In the genomic region with DNA sequence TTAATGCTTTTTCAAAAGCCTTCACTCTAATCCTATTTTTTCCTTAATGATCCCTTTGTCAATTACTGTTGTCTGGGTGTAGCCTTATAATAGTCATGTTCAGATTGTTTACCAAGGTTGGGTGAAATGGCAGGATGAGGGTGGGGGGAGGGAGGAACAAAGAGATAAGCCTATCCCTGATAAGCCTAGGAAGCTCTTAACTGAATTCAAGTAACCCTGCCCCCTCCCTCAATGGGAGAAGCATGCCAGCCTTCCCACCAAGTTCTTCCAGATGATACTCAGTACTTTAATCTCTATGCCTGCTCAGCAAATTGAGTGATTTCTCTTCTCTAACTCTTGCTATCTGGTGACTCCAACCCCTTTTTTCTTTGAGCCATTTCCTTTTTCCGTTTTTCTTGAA, we compare ENCODE assay signal across 22 cellular contexts.
DNase-seq lines count a peak whose midpoint lies in the region; ATAC-seq and TF ChIP-seq lines count a peak whose summit lies in the region.
"Had no signal": no experiment of that assay in that cellular context is flagged by ENCODE, and none has a peak within 500 bp of the region (broad histone marks: within the 10 kb centered on the region; RNA-seq: fewer than 3 reads in every experiment).

No MANE protein-coding gene starts in this region.

- no peak overlapping the region for H3K9ac ChIP-seq in rectal smooth muscle tissue (ENCODE audit: low read length)

- no peak for ATAC-seq in GM19035 (IDR thresholded peaks at IDR 0.05; ENCODE audit: unreplicated experiment)
- ATAC-seq: PC-3 had no signal

- H3K4me1 ChIP-seq in hepatocyte (ENCODE audit: insufficient read depth) (no peaks in the 10 kb centered on the region), rectal smooth muscle tissue (ENCODE audit: control insufficient read depth, insufficient read depth, low read length) (peaks cover 20% of the 10 kb centered on the region)
- H3K4me1 ChIP-seq: Caco-2, SJCRH30 had no signal

- peak overlapping the region in 2 of 3 donors; percentile 64 to 82 for H3K27ac Mint-ChIP-seq in IgD-negative memory B cell
- H3K27ac Mint-ChIP-seq: B cell; CD4-positive, CD25-positive, alpha-beta regulatory T cell had no signal

- no peak overlapping the region for H3K4me2 ChIP-seq in hepatocyte

- H3K36me3 Mint-ChIP-seq in IgD-negative memory B cell, result no peaks in the 10 kb centered on the region
- H3K36me3 Mint-ChIP-seq: CD4-positive, CD25-positive, alpha-beta regulatory T cell had no signal

- no peak overlapping the region for H3K4me3 Mint-ChIP-seq in IgD-negative memory B cell
- H3K4me3 Mint-ChIP-seq: B cell; CD4-positive, CD25-positive, alpha-beta regulatory T cell had no signal

- H3K9me3 Mint-ChIP-seq in IgD-negative memory B cell, result peaks cover 1 to 7% (median 6%) of the 10 kb centered on the region in 3 donors

- H3K36me3 ChIP-seq in hepatocyte (replicated peaks; ENCODE audit: insufficient read depth, low read depth), result no peaks in the 10 kb centered on the region
- H3K36me3 ChIP-seq in rectal smooth muscle tissue (ENCODE audit: control insufficient read depth, insufficient read depth, low read length), result no peaks in the 10 kb centered on the region
- H3K36me3 ChIP-seq: SJCRH30 had no signal

- H3K9me2 ChIP-seq in hepatocyte (replicated peaks; ENCODE audit: insufficient read depth), result no peaks in the 10 kb centered on the region

- H3K4me3 ChIP-seq in hepatocyte, result no peak overlapping the region
- H3K4me3 ChIP-seq in rectal smooth muscle tissue (ENCODE audit: low read length), result no peak overlapping the region
- H3K4me3 ChIP-seq: SJCRH30 had no signal

- H3K27me3 ChIP-seq in hepatocyte, result no peaks in the 10 kb centered on the region
- H3K27me3 ChIP-seq in rectal smooth muscle tissue (ENCODE audit: control insufficient read depth, insufficient read depth, low read length), result no peaks in the 10 kb centered on the region
- H3K27me3 ChIP-seq: SJCRH30 had no signal

- peak overlapping the region; percentile 47 for H3K27ac ChIP-seq in hepatocyte
- peak overlapping the region; percentile 76 for H3K27ac ChIP-seq in rectal smooth muscle tissue (ENCODE audit: low read depth, low read length)
- H3K27ac ChIP-seq: RWPE1, SJCRH30 had no signal

- DNase-seq in SK-N-DZ (ENCODE audit: low spot score) (peak; percentile 29), hepatocyte (ENCODE audit: low spot score) (no peak), cortex of kidney (lab: John Stamatoyannopoulos, UW) (no peak)
- no peak for DNase-seq in stimulated activated CD4-positive, alpha-beta T cell treated with anti-CD3 and anti-CD28 coated beads, Interleukin-4, amount 100 ng/mL, for 4 hours
- DNase-seq in stimulated activated CD4-positive, alpha-beta T cell treated with anti-CD3 and anti-CD28 coated beads, Interleukin-15, amount 100 ng/mL, for 24 hours, result no peak
- DNase-seq: Caco-2; CD4-positive, CD25-positive, alpha-beta regulatory T cell; EL; Kasumi-1; MM.1S; NCI-H1092 treated with DMSO at 0.1 percent for 48 hours; NCI-H1694 treated with DMSO at 0.1 percent for 48 hours; NCI-H2107; NCI-H2227 treated with DMSO at 0.1 percent for 48 hours; NCI-H526; PC-3; SJCRH30 had no signal

- no peaks in the 10 kb centered on the region for H3K9me3 ChIP-seq in hepatocyte (ENCODE audit: low read depth)
- H3K9me3 ChIP-seq: Caco-2, SJCRH30 had no signal

- 80% methylated on average over 1 of the region's 1 CpG for WGBS in hepatocyte (ENCODE audit: low lambda C conversion rate, missing lambda C conversion rate)

- no peak overlapping the region for H2AFZ ChIP-seq in hepatocyte

- no peaks in the 10 kb centered on the region for H3K79me2 ChIP-seq in hepatocyte

- no peaks in the 10 kb centered on the region for H3K27me3 Mint-ChIP-seq in IgD-negative memory B cell

- no peaks in the 10 kb centered on the region for H4K20me1 ChIP-seq in hepatocyte (ENCODE audit: insufficient read depth, poor library complexity, severe bottlenecking)

- TF ChIP-seq CTCF in hepatocyte (IDR thresholded peaks at IDR 0.05; ENCODE audit: poor library complexity), result no peak

- no peaks in the 10 kb centered on the region for H3K4me1 Mint-ChIP-seq in IgD-negative memory B cell
- H3K4me1 Mint-ChIP-seq: B cell; CD4-positive, CD25-positive, alpha-beta regulatory T cell had no signal
